16 cellular contexts compared by ENCODE assay signal in genomic region chr1:89720839-89721238, GRCh38.
DNase-seq lines count a peak whose midpoint lies in the region; ATAC-seq and TF ChIP-seq lines count a peak whose summit lies in the region.
"Had no signal": no experiment of that assay in that cellular context is flagged by ENCODE, and none has a peak within 500 bp of the region (broad histone marks: within the 10 kb centered on the region; RNA-seq: fewer than 3 reads in every experiment).

No MANE protein-coding gene starts in this region.

- no peak for ATAC-seq in HG03571 (IDR thresholded peaks at IDR 0.05; ENCODE audit: unreplicated experiment)

- H3K9me3 ChIP-seq in breast epithelium = no peaks in the 10 kb centered on the region
- no peaks in the 10 kb centered on the region for H3K9me3 ChIP-seq in Loucy (ENCODE audit: insufficient read depth, low read depth, low read length)
- H3K9me3 ChIP-seq in smooth muscle cell (replicated peaks; ENCODE audit: low read depth) = no peaks in the 10 kb centered on the region

- no peaks in the 10 kb centered on the region for H3K36me3 ChIP-seq in breast epithelium
- no peaks in the 10 kb centered on the region for H3K36me3 ChIP-seq in Loucy (ENCODE audit: insufficient read depth, low read length)
- H3K36me3 ChIP-seq in smooth muscle cell (ENCODE audit: low read depth) = no peaks in the 10 kb centered on the region
- H3K36me3 ChIP-seq: cardiac muscle cell had no signal

- H3K27me3 Mint-ChIP-seq in MCF 10A (ENCODE audit: insufficient read depth, unreplicated experiment) = no peaks in the 10 kb centered on the region
- H3K27me3 Mint-ChIP-seq in activated naive CD8-positive, alpha-beta T cell treated with anti-CD3 and anti-CD28 coated beads for 36 hours = no peaks in the 10 kb centered on the region

- TF ChIP-seq CTCF in MCF 10A (IDR thresholded peaks at IDR 0.05; ENCODE audit: unreplicated experiment) (no peak), breast epithelium (IDR thresholded peaks at IDR 0.05) (no peak), Loucy (conservative IDR thresholded peaks at IDR 0.05; ENCODE audit: low read length) (no peak), smooth muscle cell (IDR thresholded peaks at IDR 0.05; ENCODE audit: borderline replicate concordance, insufficient read depth, poor library complexity, severe bottlenecking) (no peak)

- H3K27ac Mint-ChIP-seq in MCF 10A (ENCODE audit: low read depth, unreplicated experiment) = peak overlapping the region; percentile 79
- peak overlapping the region; percentile 98 for H3K27ac Mint-ChIP-seq in activated naive CD8-positive, alpha-beta T cell treated with anti-CD3 and anti-CD28 coated beads for 36 hours

- intact Hi-C loops in MCF 10A (cut with micrococcal nuclease) = loop anchor here (5.0 kb wide), 1 partner anchor 49 kb away; no protein-coding TSS in a partner anchor
- intact Hi-C loops in breast epithelium (cut with DNase I; ENCODE audit: low total_unique reads) = no loop called here

- H3K27ac ChIP-seq in breast epithelium (no peak overlapping the region), smooth muscle cell (ENCODE audit: low read depth) (peak overlapping the region; percentile 61)
- H3K27ac ChIP-seq: cardiac muscle cell had no signal

- no peak overlapping the region for H3K4me3 Mint-ChIP-seq in MCF 10A (ENCODE audit: unreplicated experiment)
- no peak overlapping the region for H3K4me3 Mint-ChIP-seq in activated naive CD8-positive, alpha-beta T cell treated with anti-CD3 and anti-CD28 coated beads for 36 hours

- 75% methylated on average over 1 of the region's 1 CpG for WGBS in smooth muscle cell (ENCODE audit: low lambda C conversion rate)

- H3K27me3 ChIP-seq in breast epithelium (no peaks in the 10 kb centered on the region), Loucy (ENCODE audit: insufficient read depth, low read length, poor library complexity, severe bottlenecking) (no peaks in the 10 kb centered on the region), smooth muscle cell (ENCODE audit: low read depth) (no peaks in the 10 kb centered on the region)
- H3K27me3 ChIP-seq: cardiac muscle cell had no signal

- CTCF ChIA-PET in MCF 10A (lab: Yijun Ruan, JAX) = interaction anchor here (1.5 to 2.1 kb wide), 2 partner anchors 9 to 42 kb away, joined by 6 to 10 read pairs; no protein-coding TSS in a partner anchor

- no TSS peak for BruUV-seq in MCF 10A (replicated peaks; lab: Mats Ljungman, UMichigan)

- TF ChIP-seq POLR2A in breast epithelium (IDR thresholded peaks at IDR 0.05) = no peak

- peaks cover 31% of the 10 kb centered on the region for H3K4me1 Mint-ChIP-seq in MCF 10A (ENCODE audit: insufficient read depth, unreplicated experiment)
- H3K4me1 Mint-ChIP-seq in activated naive CD8-positive, alpha-beta T cell treated with anti-CD3 and anti-CD28 coated beads for 36 hours = peaks cover 84% of the 10 kb centered on the region

- H3K79me2 ChIP-seq in Loucy (ENCODE audit: insufficient read depth, low read length) (no peaks in the 10 kb centered on the region), smooth muscle cell (ENCODE audit: low read depth) (no peaks in the 10 kb centered on the region)

- H3F3A ChIP-seq in Loucy (ENCODE audit: low read depth) (peaks cover 8% of the 10 kb centered on the region; the same call in 1 of the 2 replicates), smooth muscle cell (ENCODE audit: low read depth) (peaks cover 19% of the 10 kb centered on the region)

- DNase-seq in MCF 10A (ENCODE audit: unreplicated experiment) = no peak
- no peak for DNase-seq in breast epithelium (ENCODE audit: low spot score in 2 of 2)
- DNase-seq in activated naive CD8-positive, alpha-beta T cell treated with anti-CD3 and anti-CD28 coated beads for 36 hours = no peak
- DNase-seq in smooth muscle cell (lab: John Stamatoyannopoulos, UW; ENCODE audit: unreplicated experiment) = no peak
- DNase-seq in OCI-M1 (lab: John Stamatoyannopoulos, UW) = no peak
- DNase-seq in NCI-H2081 (lab: John Stamatoyannopoulos, UW) = no peak
- DNase-seq: DMS153; hippocampal formation; NCI-H446; occipital lobe; SHP77 treated with DMSO at 0.1 percent for 48 hours; stimulated activated CD4-positive, alpha-beta T cell treated with anti-CD3 and anti-CD28 coated beads, Interleukin-4, amount 100 ng/mL, for 1 hour; T1000 had no signal

- H3K4me2 ChIP-seq in Loucy (ENCODE audit: low read depth, low read length, poor library complexity, severe bottlenecking) (peak overlapping the region; percentile 76), smooth muscle cell (peak overlapping the region; percentile 75)

- H3K4me3 ChIP-seq in breast epithelium (no peak overlapping the region), Loucy (ENCODE audit: low read length, poor library complexity, severe bottlenecking) (peak overlapping the region; percentile 14), smooth muscle cell (no peak overlapping the region)
- H3K4me3 ChIP-seq: cardiac muscle cell had no signal

- H3K4me1 ChIP-seq in breast epithelium = no peaks in the 10 kb centered on the region
- H3K4me1 ChIP-seq in Loucy (ENCODE audit: insufficient read depth, low read length, poor library complexity, severe bottlenecking) = peaks cover 48% of the 10 kb centered on the region
- peaks cover 31% of the 10 kb centered on the region for H3K4me1 ChIP-seq in smooth muscle cell (ENCODE audit: low read depth)

- H3K9me3 Mint-ChIP-seq in MCF 10A (ENCODE audit: unreplicated experiment) = no peaks in the 10 kb centered on the region
- H3K9me3 Mint-ChIP-seq in activated naive CD8-positive, alpha-beta T cell treated with anti-CD3 and anti-CD28 coated beads for 36 hours = peaks cover 7% of the 10 kb centered on the region

- H3K36me3 Mint-ChIP-seq in MCF 10A (ENCODE audit: insufficient read depth, unreplicated experiment) = no peaks in the 10 kb centered on the region
- peaks cover 56% of the 10 kb centered on the region for H3K36me3 Mint-ChIP-seq in activated naive CD8-positive, alpha-beta T cell treated with anti-CD3 and anti-CD28 coated beads for 36 hours

- no peaks in the 10 kb centered on the region for H3K9me2 ChIP-seq in Loucy (replicated peaks; ENCODE audit: low read depth, low read length)

- POLR2A ChIA-PET in MCF 10A (lab: Yijun Ruan, JAX) = no interaction called here

- H2AFZ ChIP-seq in Loucy (ENCODE audit: low read length) = no peak overlapping the region
- no peak overlapping the region for H2AFZ ChIP-seq in smooth muscle cell (ENCODE audit: low read depth)

- no peak overlapping the region for H3K9ac ChIP-seq in Loucy (ENCODE audit: low read depth, low read length, poor library complexity, severe bottlenecking)
- H3K9ac ChIP-seq in smooth muscle cell (ENCODE audit: low read depth) = no peak overlapping the region

- H4K20me1 ChIP-seq in Loucy (ENCODE audit: insufficient read depth, low read length, poor library complexity, severe bottlenecking) (no peaks in the 10 kb centered on the region), smooth muscle cell (ENCODE audit: low read depth) (no peaks in the 10 kb centered on the region)
